Comparison of ENCODE assay signal across 8 cellular contexts in the genomic region with DNA sequence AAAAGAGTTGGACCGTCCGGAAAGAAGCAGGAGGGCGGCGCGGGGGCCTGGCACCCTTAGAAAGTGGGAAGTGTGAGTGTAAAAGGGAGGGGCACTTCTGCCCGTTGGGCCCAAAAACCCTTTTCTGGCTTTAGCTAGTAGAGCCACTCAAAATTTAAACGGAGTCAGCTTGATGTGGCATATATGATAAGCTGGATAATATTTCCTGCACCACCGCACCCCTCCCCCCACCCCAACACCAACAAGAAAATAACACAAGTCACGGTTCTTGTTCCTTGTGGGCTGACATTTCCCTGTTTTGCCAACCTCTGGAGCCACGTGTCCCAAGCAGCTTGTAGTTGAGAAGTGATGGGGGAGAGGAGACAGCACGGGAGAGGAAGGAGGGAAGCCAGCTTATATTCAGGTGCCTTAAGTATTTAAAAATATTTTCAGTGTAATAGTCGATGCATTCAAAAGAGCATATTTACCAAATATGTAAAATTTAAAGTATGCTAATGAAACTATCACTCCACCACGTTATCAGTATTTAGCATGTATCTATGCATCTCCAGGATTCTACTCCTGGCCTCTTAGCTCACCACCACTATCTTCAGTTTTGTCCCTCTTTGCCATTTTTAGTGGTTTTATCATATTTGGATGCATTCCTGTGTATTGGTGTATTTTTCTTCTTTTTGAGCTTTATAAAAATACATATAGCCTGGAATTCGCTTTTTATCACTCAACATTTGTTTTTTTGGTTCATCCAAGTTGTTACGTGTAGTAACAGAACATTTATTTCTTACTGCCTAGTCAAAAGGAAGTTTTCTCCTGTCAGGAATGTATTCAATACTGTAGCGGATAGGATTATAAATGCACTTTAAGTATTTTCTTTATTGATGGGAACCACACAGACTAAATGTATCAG. TPM values are rescaled to one million over a fixed set of nuclear protein-coding genes. Genes with fewer than 3 reads are reported as not detected.
DNase-seq lines count a peak whose midpoint lies in the region; ATAC-seq and TF ChIP-seq lines count a peak whose summit lies in the region.

No MANE protein-coding gene starts in this region.

- H3K4me3 Mint-ChIP-seq in mesothelial cell of epicardium, result peak overlapping the region; percentile 91
- H3K4me3 Mint-ChIP-seq in type B pancreatic cell, result peak overlapping the region; percentile 98

- peaks cover 10% of the 10 kb centered on the region for H3K36me3 ChIP-seq in MG63
- no peaks in the 10 kb centered on the region for H3K36me3 ChIP-seq in endocrine pancreas (ENCODE audit: control insufficient read depth, insufficient read depth, low read length)

- DNase-seq in NCI-H1436 (lab: John Stamatoyannopoulos, UW) (peak; percentile 59), NCI-H1436 treated with DMSO at 0.1 percent for 48 hours (lab: John Stamatoyannopoulos, UW) (no peak), MG63 (no peak), mesothelial cell of epicardium (ENCODE audit: low spot score in 2 of 2, unreplicated experiment in 2 of 2) (no peak), type B pancreatic cell (ENCODE audit: extremely low spot score, unreplicated experiment) (no peak)

- no peaks in the 10 kb centered on the region for H3K9me3 ChIP-seq in MG63
- H3K9me3 ChIP-seq in endocrine pancreas (ENCODE audit: control insufficient read depth, low read length), result no peaks in the 10 kb centered on the region

- H3K27me3 Mint-ChIP-seq in mesothelial cell of epicardium (ENCODE audit: low read depth) (no peaks in the 10 kb centered on the region), type B pancreatic cell (no peaks in the 10 kb centered on the region)

- peaks cover 51% of the 10 kb centered on the region for H3K4me1 Mint-ChIP-seq in mesothelial cell of epicardium
- H3K4me1 Mint-ChIP-seq in type B pancreatic cell (ENCODE audit: unreplicated experiment), result peaks cover 26% of the 10 kb centered on the region

- peak overlapping the region; percentile 72 for H3K4me3 ChIP-seq in MG63
- peak overlapping the region; percentile 83 for H3K4me3 ChIP-seq in endocrine pancreas (ENCODE audit: control insufficient read depth, insufficient read depth, low read length)

- ATAC-seq in GM21723 (IDR thresholded peaks at IDR 0.05; ENCODE audit: unreplicated experiment), result peak; percentile 23
- ATAC-seq in SK-N-SH treated with all-trans-retinoic acid at 6 μM for 48 hours, result peak; percentile 34

- H3K9me3 Mint-ChIP-seq in mesothelial cell of epicardium (no peaks in the 10 kb centered on the region), type B pancreatic cell (no peaks in the 10 kb centered on the region)

- no peak for TF ChIP-seq CTCF in mesothelial cell of epicardium (IDR thresholded peaks at IDR 0.05; ENCODE audit: unreplicated experiment)
- TF ChIP-seq CTCF in type B pancreatic cell (conservative IDR thresholded peaks at IDR 0.05), result no peak

- H3K9ac ChIP-seq in endocrine pancreas (ENCODE audit: control insufficient read depth, insufficient read depth, low read length), result peak overlapping the region; percentile 58

- H3K27me3 ChIP-seq in MG63 (no peaks in the 10 kb centered on the region), endocrine pancreas (ENCODE audit: control insufficient read depth, insufficient read depth, low read length) (no peaks in the 10 kb centered on the region)

- H3K27ac Mint-ChIP-seq in mesothelial cell of epicardium (peak overlapping the region; percentile 98), type B pancreatic cell (peak overlapping the region; percentile 97)

- H3K36me3 Mint-ChIP-seq in mesothelial cell of epicardium, result peaks cover 11% of the 10 kb centered on the region
- peaks cover 15% of the 10 kb centered on the region for H3K36me3 Mint-ChIP-seq in type B pancreatic cell

- H3K4me1 ChIP-seq in endocrine pancreas (ENCODE audit: control insufficient read depth, insufficient read depth, low read length), result peaks cover 8% of the 10 kb centered on the region

TF ChIP-seq in SK-N-SH treated with all-trans-retinoic acid at 6 μM for 48 hours, 23 proteins besides CTCF, POLR2A, EP300 and RAD21:
- TF ChIP-seq ZNF70 (CRISPR knock-in tag; IDR thresholded peaks at IDR 0.05) (no peak), ZFP30 (CRISPR knock-in tag; IDR thresholded peaks at IDR 0.05) (no peak)
- TF ChIP-seq, protein P1, sequence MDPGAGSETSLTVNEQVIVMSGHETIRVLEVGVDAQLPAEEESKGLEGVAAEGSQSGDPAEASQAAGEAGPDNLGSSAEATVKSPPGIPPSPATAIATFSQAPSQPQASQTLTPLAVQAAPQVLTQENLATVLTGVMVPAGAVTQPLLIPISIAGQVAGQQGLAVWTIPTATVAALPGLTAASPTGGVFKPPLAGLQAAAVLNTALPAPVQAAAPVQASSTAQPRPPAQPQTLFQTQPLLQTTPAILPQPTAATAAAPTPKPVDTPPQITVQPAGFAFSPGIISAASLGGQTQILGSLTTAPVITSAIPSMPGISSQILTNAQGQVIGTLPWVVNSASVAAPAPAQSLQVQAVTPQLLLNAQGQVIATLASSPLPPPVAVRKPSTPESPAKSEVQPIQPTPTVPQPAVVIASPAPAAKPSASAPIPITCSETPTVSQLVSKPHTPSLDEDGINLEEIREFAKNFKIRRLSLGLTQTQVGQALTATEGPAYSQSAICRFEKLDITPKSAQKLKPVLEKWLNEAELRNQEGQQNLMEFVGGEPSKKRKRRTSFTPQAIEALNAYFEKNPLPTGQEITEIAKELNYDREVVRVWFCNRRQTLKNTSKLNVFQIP (CRISPR knock-in tag; IDR thresholded peaks at IDR 0.05; ENCODE audit: borderline replicate concordance, low read depth), result no peak; the same call in 1 of the 2 replicates
- TF ChIP-seq, protein P2, sequence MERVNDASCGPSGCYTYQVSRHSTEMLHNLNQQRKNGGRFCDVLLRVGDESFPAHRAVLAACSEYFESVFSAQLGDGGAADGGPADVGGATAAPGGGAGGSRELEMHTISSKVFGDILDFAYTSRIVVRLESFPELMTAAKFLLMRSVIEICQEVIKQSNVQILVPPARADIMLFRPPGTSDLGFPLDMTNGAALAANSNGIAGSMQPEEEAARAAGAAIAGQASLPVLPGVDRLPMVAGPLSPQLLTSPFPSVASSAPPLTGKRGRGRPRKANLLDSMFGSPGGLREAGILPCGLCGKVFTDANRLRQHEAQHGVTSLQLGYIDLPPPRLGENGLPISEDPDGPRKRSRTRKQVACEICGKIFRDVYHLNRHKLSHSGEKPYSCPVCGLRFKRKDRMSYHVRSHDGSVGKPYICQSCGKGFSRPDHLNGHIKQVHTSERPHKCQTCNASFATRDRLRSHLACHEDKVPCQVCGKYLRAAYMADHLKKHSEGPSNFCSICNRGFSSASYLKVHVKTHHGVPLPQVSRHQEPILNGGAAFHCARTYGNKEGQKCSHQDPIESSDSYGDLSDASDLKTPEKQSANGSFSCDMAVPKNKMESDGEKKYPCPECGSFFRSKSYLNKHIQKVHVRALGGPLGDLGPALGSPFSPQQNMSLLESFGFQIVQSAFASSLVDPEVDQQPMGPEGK (CRISPR knock-in tag; IDR thresholded peaks at IDR 0.05; ENCODE audit: borderline replicate concordance), result peak; percentile 15; the same call in 1 of the 2 replicates

RNA-seq across cellular contexts. Expression of a gene that starts 0.8 kb away (rescaled TPM):
- 13.7 and 18.7 TPM in 2 replicates for total RNA-seq in MG63 (2014; rRNA removed; shearing (Covaris generic); ENCODE audit: low replicate concordance)
- 24.5 to 26.4 TPM (median 25.3 TPM) in 3 replicates for total RNA-seq in mesothelial cell of epicardium
- total RNA-seq in type B pancreatic cell (ENCODE audit: low replicate concordance), result 17.1 and 19.0 TPM in 2 replicates

RNA-seq across cellular contexts. Expression of a gene that starts 49.9 kb away (rescaled TPM):
- 11.6 and 15.7 TPM in 2 replicates for total RNA-seq in MG63 (2014; rRNA removed; shearing (Covaris generic); ENCODE audit: low replicate concordance)
- total RNA-seq in mesothelial cell of epicardium (5.1 to 5.7 TPM (median 5.5 TPM) in 3 replicates), type B pancreatic cell (ENCODE audit: low replicate concordance) (3.8 and 12.8 TPM in 2 replicates)
